Comparison of ENCODE assay signal across 8 cellular contexts in genomic region chr15:62390793-62391543, GRCh38. TPM values are rescaled to one million over a fixed set of nuclear protein-coding genes. Genes with fewer than 3 reads are reported as not detected.
DNase-seq lines count a peak whose midpoint lies in the region; ATAC-seq and TF ChIP-seq lines count a peak whose summit lies in the region.

No MANE protein-coding gene starts in this region.

- H3K27me3 ChIP-seq in BJ (ENCODE audit: control insufficient read depth, insufficient read depth, low read length) (no peaks in the 10 kb centered on the region), stomach (peaks cover 0 to 3% (median 0%) of the 10 kb centered on the region in 3 donors)

- TF ChIP-seq CTCF in BJ (IDR thresholded peaks at IDR 0.05; ENCODE audit: insufficient read depth, low read depth, low read length) (no peak), epithelial cell of esophagus (IDR thresholded peaks at IDR 0.05; ENCODE audit: insufficient read depth, low read depth, low read length, missing control alignments) (no peak), stomach (IDR thresholded peaks at IDR 0.05) (no peak)

- CTCF ChIA-PET in BJ (lab: Yijun Ruan, JAX): interaction anchor here (1.0 to 3.9 kb wide), 14 partner anchors 10 to 352 kb away, joined by 3 to 23 read pairs (median 4); no protein-coding TSS in a partner anchor
- CTCF ChIA-PET in activated CD8-positive, alpha-beta T cell treated with anti-CD3 and anti-CD28 coated beads, Interleukin-2, amount 10 ng/mL, durations not matched to agents 7 days and 5 days (lab: Charles Lee): interaction anchor here (0.6 to 1.1 kb wide), 3 partner anchors 102 to 349 kb away, joined by 3 read pairs; no protein-coding TSS in a partner anchor

- H3K36me3 ChIP-seq in BJ (ENCODE audit: control insufficient read depth, insufficient read depth, low read length) (no peaks in the 10 kb centered on the region), mesodermal cell (ENCODE audit: control insufficient read depth, insufficient read depth, low read length) (no peaks in the 10 kb centered on the region), stomach (no peaks in the 10 kb centered on the region)

- peak overlapping the region; percentile 94 for H3K4me3 Mint-ChIP-seq in activated CD8-positive, alpha-beta T cell treated with anti-CD3 and anti-CD28 coated beads, Interleukin-2, amount 10 ng/mL, durations not matched to agents 7 days and 5 days

- H3K27me3 Mint-ChIP-seq in activated CD8-positive, alpha-beta T cell treated with anti-CD3 and anti-CD28 coated beads, Interleukin-2, amount 10 ng/mL, durations not matched to agents 7 days and 5 days (ENCODE audit: low read depth): peaks cover 32% of the 10 kb centered on the region

- H3K27ac ChIP-seq in mesodermal cell (ENCODE audit: low read depth, low read length, severe bottlenecking): peak overlapping the region; percentile 48
- H3K27ac ChIP-seq in stomach: peak overlapping the region; percentile 31 to 90 (median 85)

- peaks cover 23% of the 10 kb centered on the region for H3K4me1 Mint-ChIP-seq in activated CD8-positive, alpha-beta T cell treated with anti-CD3 and anti-CD28 coated beads, Interleukin-2, amount 10 ng/mL, durations not matched to agents 7 days and 5 days (ENCODE audit: low read depth)

- H3K4me1 ChIP-seq in mesodermal cell (ENCODE audit: control insufficient read depth, insufficient read depth, low read length, poor library complexity, severe bottlenecking): peaks cover 5% of the 10 kb centered on the region
- peaks cover 20 to 33% (median 31%) of the 10 kb centered on the region in 4 donors for H3K4me1 ChIP-seq in stomach

- no peak for TF ChIP-seq POLR2A in stomach (IDR thresholded peaks at IDR 0.05)

- intact Hi-C loops in stomach (cut with DNase I; ENCODE audit: low total_unique reads): no loop called here

- H3K9me3 ChIP-seq in mesodermal cell (ENCODE audit: control insufficient read depth, low read length) (no peaks in the 10 kb centered on the region), stomach (no peaks in the 10 kb centered on the region)

- peak overlapping the region; percentile 99 for H3K4me3 ChIP-seq in BJ (ENCODE audit: low read depth, low read length)
- peak overlapping the region; percentile 62 for H3K4me3 ChIP-seq in epithelial cell of esophagus (ENCODE audit: low read length)
- H3K4me3 ChIP-seq in mesodermal cell (ENCODE audit: extremely low read depth, insufficient read depth, low read length, poor library complexity, severe bottlenecking): peak overlapping the region; percentile 87
- H3K4me3 ChIP-seq in stomach: peak overlapping the region; percentile 76 to 89 (median 84)

- no peaks in the 10 kb centered on the region for H3K36me3 Mint-ChIP-seq in activated CD8-positive, alpha-beta T cell treated with anti-CD3 and anti-CD28 coated beads, Interleukin-2, amount 10 ng/mL, durations not matched to agents 7 days and 5 days (ENCODE audit: low read depth)

- POLR2A ChIA-PET in BJ (lab: Charles Lee): interaction anchor here (0.6 kb wide), 1 partner anchor 698 kb away, joined by 3 read pairs; no protein-coding TSS in a partner anchor
- POLR2A ChIA-PET in activated CD8-positive, alpha-beta T cell treated with anti-CD3 and anti-CD28 coated beads, Interleukin-2, amount 10 ng/mL, durations not matched to agents 7 days and 5 days (lab: Charles Lee): interaction anchor here (1.3 kb wide), 1 partner anchor 43 kb away, joined by 3 read pairs; no protein-coding TSS in a partner anchor

- no peaks in the 10 kb centered on the region for H3K9me3 Mint-ChIP-seq in activated CD8-positive, alpha-beta T cell treated with anti-CD3 and anti-CD28 coated beads, Interleukin-2, amount 10 ng/mL, durations not matched to agents 7 days and 5 days (ENCODE audit: insufficient read depth)

- WGBS in mesodermal cell (ENCODE audit: insufficient coverage in 2 of 2), 2 experiments: 0% methylated on average over 41 to 50 of the region's 53 CpGs
- 0 to 1% (median 0%) methylated on average over 25 to 53 of the region's 53 CpGs for WGBS in stomach, 5 donors

- ATAC-seq in GM19043 (IDR thresholded peaks at IDR 0.05; ENCODE audit: low read depth, unreplicated experiment) (peak; percentile 14), HG03196 (IDR thresholded peaks at IDR 0.05; ENCODE audit: unreplicated experiment) (no peak)
- peak; percentile 29 for ATAC-seq in activated CD8-positive, alpha-beta T cell treated with anti-CD3 and anti-CD28 coated beads, Interleukin-2, amount 10 ng/mL, durations not matched to agents 7 days and 5 days

- H3K27ac Mint-ChIP-seq in activated CD8-positive, alpha-beta T cell treated with anti-CD3 and anti-CD28 coated beads, Interleukin-2, amount 10 ng/mL, durations not matched to agents 7 days and 5 days: peak overlapping the region; percentile 70

- TF ChIP-seq EP300 in stomach (IDR thresholded peaks at IDR 0.05): no peak

- DNase-seq in BJ (ENCODE audit: low read depth): no peak
- peak; percentile 33 to 47 for DNase-seq in Kasumi-1 (lab: John Stamatoyannopoulos, UW)
- DNase-seq in activated CD8-positive, alpha-beta T cell treated with anti-CD3 and anti-CD28 coated beads, Interleukin-2, amount 10 ng/mL, durations not matched to agents 7 days and 5 days: peak; percentile 48
- peak; percentile 50 for DNase-seq in epithelial cell of esophagus (ENCODE audit: low read depth)
- DNase-seq in stomach: peak; percentile 43

RNA-seq across cellular contexts. Expression of gene TLN2, which starts 0.6 kb away (rescaled TPM):
- polyA plus RNA-seq in BJ (2011; rRNA removed) (5.9 and 7.6 TPM in 2 replicates), stomach (1 to 10 TPM; 1.4 to 3.5 (median 3.4) TPM)
- polyA minus RNA-seq in BJ (2011; rRNA and poly(A)+ RNA removed): 14.9 and 15.2 TPM in 2 replicates
- total RNA-seq in activated CD8-positive, alpha-beta T cell treated with anti-CD3 and anti-CD28 coated beads, Interleukin-2, amount 10 ng/mL, durations not matched to agents 7 days and 5 days: under 1 TPM; 0.29 to 0.86 TPM
- polyA plus RNA-seq in mesodermal cell (2013, experiment 1 of 2): 12.6 TPM
- 11.1 TPM for polyA plus RNA-seq in mesodermal cell (2013, experiment 2 of 2)
- total RNA-seq in stomach: 100 to 1,000 TPM in 1 of 5 donors, 10 to 100 TPM in 4; 18.5 to 228 (median 33.5) TPM

Comparison
In these comparisons a context has a peak if more than half of its experiments do, and no peak if none do; other contexts are left out.
1. RNA of gene TLN2, which starts 0.6 kb away (total RNA-seq): 18.5 to 228 TPM in stomach; 0.29 to 0.86 TPM in activated CD8-positive, alpha-beta T cell treated with anti-CD3 and anti-CD28 coated beads, Interleukin-2, amount 10 ng/mL, durations not matched to agents 7 days and 5 days; every median in the first group is over 10 times any median in the second.
2. Peak in every context shown above with its lines, with median percentiles within 50 percentile points of each other: H3K4me3 ChIP-seq.